ENCODE assay signal across 35 cellular contexts in genomic region chr12:113559466-113559865, GRCh38.
DNase-seq lines count a peak whose midpoint lies in the region; ATAC-seq, FAIRE-seq and TF ChIP-seq lines count a peak whose summit lies in the region.
"Had no signal": no experiment of that assay in that cellular context is flagged by ENCODE, and none has a peak within 500 bp of the region (broad histone marks: within the 10 kb centered on the region; RNA-seq: fewer than 3 reads in every experiment).

No MANE protein-coding gene starts in this region.

- H4K20me1 ChIP-seq in H1 (replicated peaks in 1 of 2; ENCODE audit: control insufficient read depth in 1 of 2, insufficient read depth in 2 of 2, low read length in 2 of 2): peaks cover 0 to 2% of the 10 kb centered on the region in 2 experiments
- H4K20me1 ChIP-seq: BLaER1; BLaER1 treated with 17β-estradiol and CSF1 and Interleukin-3, amounts not matched to agents 10 nM and 100 nM had no signal

- no peak overlapping the region for H3K14ac ChIP-seq in H1 (ENCODE audit: insufficient read length)

- H2BK5ac ChIP-seq in H1 (ENCODE audit: low read depth, low read length): no peak overlapping the region

- H2AFZ ChIP-seq in H1 (ENCODE audit: low read length): no peak overlapping the region

- H2BK12ac ChIP-seq in H1 (ENCODE audit: low read depth, low read length): no peak overlapping the region

- H3K36me3 ChIP-seq in HEK293 (ENCODE audit: control insufficient read depth in 2 of 2, insufficient read depth in 1 of 2, low read length in 2 of 2) (no peaks in the 10 kb centered on the region), H1 (ENCODE audit: control insufficient read depth in 2 of 4, insufficient read depth in 4 of 4, low read length in 3 of 4) (no peaks in the 10 kb centered on the region)
- H3K36me3 ChIP-seq: BE2C; BLaER1; BLaER1 treated with 17β-estradiol and CSF1 and Interleukin-3, amounts not matched to agents 10 nM and 100 nM had no signal

- H2BK15ac ChIP-seq in H1 (ENCODE audit: low read length): 0 out of 2 replicates have a peak overlapping the region, but pooled peaks have one; percentile 48

- no peak overlapping the region for H3K4me3 ChIP-seq in HEK293 (ENCODE audit: low read depth, low read length)
- no peak overlapping the region for H3K4me3 ChIP-seq in H1 (ENCODE audit: extremely low read depth in 1 of 4, insufficient read depth in 2 of 4, low read depth in 3 of 4, low read length in 4 of 4)
- H3K4me3 ChIP-seq: A549; BLaER1; BLaER1 treated with 17β-estradiol and CSF1 and Interleukin-3, amounts not matched to agents 10 nM and 100 nM had no signal

- no peak for ATAC-seq in Right ventricle myocardium inferior
- no peak for ATAC-seq in omental fat pad (ENCODE audit: low FRiP score)
- ATAC-seq in HG03521 (IDR thresholded peaks at IDR 0.05; ENCODE audit: unreplicated experiment): no peak
- ATAC-seq: A549; CD8-positive, alpha-beta T cell had no signal

- TF ChIP-seq CTCF in HEK293 (tag by site-specific recombination; IDR thresholded peaks at IDR 0.05) (no peak), H1 (IDR thresholded peaks at IDR 0.05; ENCODE audit: control extremely low read depth in 1 of 3, insufficient read depth in 1 of 3, low read depth in 1 of 3, low read length in 3 of 3) (no peak), omental fat pad (IDR thresholded peaks at IDR 0.05) (no peak)

- H3K56ac ChIP-seq in H1 (replicated peaks; ENCODE audit: insufficient read length, low read depth, low read length): no peak overlapping the region

- CTCF ChIA-PET in HEK293 (lab: Yijun Ruan, JAX) (interaction anchor here (0.6 kb wide), 1 partner anchor 30 kb away, joined by 3 read pairs; no protein-coding TSS in a partner anchor), H1 (lab: Charles Lee; ENCODE audit: partially characterized antibody) (interaction anchor here (0.6 to 1.1 kb wide), 2 partner anchors 86 to 98 kb away, joined by 3 to 4 read pairs; no protein-coding TSS in a partner anchor)

- H2AK5ac ChIP-seq in H1 (ENCODE audit: low read depth, low read length): no peak overlapping the region

- H3K23me2 ChIP-seq in H1 (ENCODE audit: low read depth, low read length): no peaks in the 10 kb centered on the region

- H3K4me1 ChIP-seq in HEK293 (ENCODE audit: control insufficient read depth, insufficient read depth, low read length): no peaks in the 10 kb centered on the region
- peaks cover 0 to 3% (median 0%) of the 10 kb centered on the region in 4 experiments; a peak in 1 of 7 replicates for H3K4me1 ChIP-seq in H1 (replicated peaks in 1 of 4; ENCODE audit: control insufficient read depth in 3 of 4, insufficient read depth in 4 of 4, low read length in 3 of 4)
- H3K4me1 ChIP-seq: A549; BE2C; BLaER1; BLaER1 treated with 17β-estradiol and CSF1 and Interleukin-3, amounts not matched to agents 10 nM and 100 nM; Caco-2 had no signal

- WGBS in H1 (ENCODE audit: extremely low coverage in 1 of 2, insufficient coverage in 1 of 2, insufficient read length in 1 of 2, insufficient replicate concordance in 2 of 2, low coverage in 1 of 2, low lambda C conversion rate in 2 of 2, missing lambda C conversion rate in 1 of 2), 2 experiments: 85% methylated on average over 2 of the region's 2 CpGs; no CpG with 5 or more reads in 1 of the 2 experiments

- H3K18ac ChIP-seq in H1 (ENCODE audit: extremely low read depth, low read length): no peak overlapping the region

- no peak overlapping the region for H2BK120ac ChIP-seq in H1 (replicated peaks; ENCODE audit: low read depth, low read length)

- no peaks in the 10 kb centered on the region for H3K79me2 ChIP-seq in H1 (ENCODE audit: control insufficient read depth in 1 of 2, insufficient read depth in 2 of 2, low read length in 2 of 2)

- TF ChIP-seq EP300 in H1 (IDR thresholded peaks at IDR 0.05; ENCODE audit: borderline replicate concordance in 1 of 2, low read depth in 2 of 2, low read length in 2 of 2): no peak

- H4K8ac ChIP-seq in H1 (ENCODE audit: extremely low read depth, insufficient read depth, low read length): no peak overlapping the region

- no peak overlapping the region for H2BK20ac ChIP-seq in H1 (ENCODE audit: low read length)

- H3K4ac ChIP-seq in H1 (replicated peaks; ENCODE audit: insufficient read length, low read depth, low read length): no peak overlapping the region

- POLR2A ChIA-PET in HEK293 (lab: Yijun Ruan, JAX): no interaction called here
- POLR2A ChIA-PET in H1 (lab: Charles Lee; ENCODE audit: partially characterized antibody): interaction anchor here (1.4 kb wide), 1 partner anchor 10 kb away, joined by 4 read pairs; no protein-coding TSS in a partner anchor

- no peak overlapping the region for H4K91ac ChIP-seq in H1 (replicated peaks; ENCODE audit: insufficient read length, low read length)

- TF ChIP-seq POLR2A in H1 (IDR thresholded peaks at IDR 0.05; ENCODE audit: control extremely low read depth in 1 of 2, low read depth in 2 of 2, low read length in 2 of 2): no peak

- intact Hi-C loops in cardiac septum (cut with DNase I): no loop called here
- intact Hi-C loops in Right ventricle myocardium inferior (cut with DNase I): no loop called here

- H3K27ac ChIP-seq in HEK293 (ENCODE audit: extremely low read depth, low read depth, low read length) (no peak overlapping the region), H1 (ENCODE audit: low read depth, low read length) (no peak overlapping the region)
- H3K27ac ChIP-seq: 22Rv1; A549; BLaER1; BLaER1 treated with 17β-estradiol and CSF1 and Interleukin-3, amounts not matched to agents 10 nM and 100 nM; C4-2B had no signal

- H3K4me2 ChIP-seq in H1 (ENCODE audit: insufficient read depth in 1 of 2, low read depth in 2 of 2, low read length in 2 of 2): no peak overlapping the region
- H3K4me2 ChIP-seq: A549; BLaER1; BLaER1 treated with 17β-estradiol and CSF1 and Interleukin-3, amounts not matched to agents 10 nM and 100 nM had no signal

- no peak overlapping the region for H3K23ac ChIP-seq in H1 (ENCODE audit: insufficient read length)

- peak; percentile 53 for DNase-seq in cardiac septum (ENCODE audit: low spot score)
- DNase-seq in Right ventricle myocardium inferior (ENCODE audit: missing footprints): no peak
- DNase-seq in H1 (ENCODE audit: low read depth in 1 of 2, low spot score in 2 of 2): no peak
- peak; percentile 74 for DNase-seq in mesenteric fat pad (ENCODE audit: low spot score)
- no peak for DNase-seq in omental fat pad (ENCODE audit: low spot score)
- DNase-seq in DMS 273 (lab: John Stamatoyannopoulos, UW; ENCODE audit: unreplicated experiment): no peak
- DNase-seq: 8988T; ACHN; AML-193; BE2C; C1 segment of cervical spinal cord; Caco-2; Calu3; CD4-positive, alpha-beta memory T cell; CD4-positive, alpha-beta T cell; CD4-positive, CD25-positive, alpha-beta regulatory T cell; CD8-positive, alpha-beta memory T cell; CD8-positive, alpha-beta T cell; COR-L47; DMS 273 treated with DMSO at 0.1 percent for 48 hours; DMS153; DMS53; DMS79; DMS79 treated with DMSO at 0.1 percent for 48 hours; DND-41; EL had no signal

- H3K9me3 ChIP-seq in HEK293 (ENCODE audit: control insufficient read depth, insufficient read depth, low read depth, low read length) (no peaks in the 10 kb centered on the region), H1 (ENCODE audit: insufficient read depth in 2 of 2, low read depth in 1 of 2, low read length in 1 of 2) (no peaks in the 10 kb centered on the region)
- H3K9me3 ChIP-seq: A549; BE2C; BLaER1; BLaER1 treated with 17β-estradiol and CSF1 and Interleukin-3, amounts not matched to agents 10 nM and 100 nM; Caco-2 had no signal

- no peaks in the 10 kb centered on the region for H3K79me1 ChIP-seq in H1 (ENCODE audit: low read depth, low read length)

- H3K27me3 ChIP-seq in H1 (replicated peaks in 1 of 4; ENCODE audit: control insufficient read depth in 3 of 4, extremely low read depth in 1 of 4, insufficient read depth in 3 of 4, low read length in 3 of 4): no peaks in the 10 kb centered on the region; a peak in 1 of 7 replicates
- H3K27me3 ChIP-seq: BLaER1; BLaER1 treated with 17β-estradiol and CSF1 and Interleukin-3, amounts not matched to agents 10 nM and 100 nM had no signal

- TF ChIP-seq RAD21 in H1 (IDR thresholded peaks at IDR 0.05 in 1 of 2, conservative IDR thresholded peaks at IDR 0.05 in 1 of 2; ENCODE audit: low read depth in 2 of 2, low read length in 2 of 2): no peak

- H4K5ac ChIP-seq in H1 (ENCODE audit: insufficient read length, low read depth, low read length): no peak overlapping the region

- no peak for FAIRE-seq in H1 (lab: Jason Lieb, UNC)
- FAIRE-seq: A204.1, A549, D721Med had no signal

- H3K9ac ChIP-seq in H1 (replicated peaks in 1 of 4; ENCODE audit: extremely low read depth in 1 of 4, low read depth in 3 of 4, low read length in 3 of 4): no peak overlapping the region
- H3K9ac ChIP-seq: BLaER1; BLaER1 treated with 17β-estradiol and CSF1 and Interleukin-3, amounts not matched to agents 10 nM and 100 nM had no signal

TF ChIP-seq in HEK293, 187 proteins besides CTCF, POLR2A, EP300 and RAD21:
- TF ChIP-seq ZNF664 (tag by site-specific recombination; IDR thresholded peaks at IDR 0.05) (no peak), SCRT2 (tag by site-specific recombination; IDR thresholded peaks at IDR 0.05) (peak; percentile 46; the same call in 1 of the 2 replicates)

TF ChIP-seq in H1, 55 proteins besides CTCF, POLR2A, EP300 and RAD21:
- TF ChIP-seq YY1 (IDR thresholded peaks at IDR 0.05; ENCODE audit: low read depth, low read length) (peak; percentile 92), ZNF274 (IDR thresholded peaks at IDR 0.05; ENCODE audit: borderline replicate concordance, extremely low read depth, low read length) (no peak)

Comparison
In these comparisons a context has a peak if more than half of its experiments do, and no peak if none do; other contexts are left out.
1. DNase-seq: peak in cardiac septum (single experiment) and mesenteric fat pad (single experiment); none in Right ventricle myocardium inferior (single experiment), H1 (0 of 2), omental fat pad (single experiment) and DMS 273 (single experiment).